ENCODE assay signal across 20 cellular contexts in genomic region chr6:107218142-107218541, GRCh38.
DNase-seq lines count a peak whose midpoint lies in the region; ATAC-seq and TF ChIP-seq lines count a peak whose summit lies in the region.
"Had no signal": no experiment of that assay in that cellular context is flagged by ENCODE, and none has a peak within 500 bp of the region (broad histone marks: within the 10 kb centered on the region; RNA-seq: fewer than 3 reads in every experiment).

No MANE protein-coding gene starts in this region.

- ATAC-seq in lower lobe of right lung: no peak
- ATAC-seq: HepG2 had no signal

- H3K4me1 Mint-ChIP-seq in activated naive CD4-positive, alpha-beta T cell treated with anti-CD3 and anti-CD28 coated beads for 36 hours (ENCODE audit: low read depth): no peaks in the 10 kb centered on the region

- H3K27ac ChIP-seq in C4-2B: peak overlapping the region; percentile 51; the same call in 1 of the 2 replicates
- H3K27ac ChIP-seq in VCaP: peak overlapping the region; percentile 98
- no peak overlapping the region for H3K27ac ChIP-seq in lower lobe of right lung

- H3K4me3 ChIP-seq in H7 (ENCODE audit: insufficient read depth, low read depth, low read length) (no peak overlapping the region), lower lobe of right lung (no peak overlapping the region)

- no peak overlapping the region for H3K4me3 Mint-ChIP-seq in activated naive CD4-positive, alpha-beta T cell treated with anti-CD3 and anti-CD28 coated beads for 36 hours

- H3K27me3 Mint-ChIP-seq in activated naive CD4-positive, alpha-beta T cell treated with anti-CD3 and anti-CD28 coated beads for 36 hours (ENCODE audit: low read depth): no peaks in the 10 kb centered on the region

- CTCF ChIA-PET in activated naive CD4-positive, alpha-beta T cell treated with anti-CD3 and anti-CD28 coated beads for 36 hours (lab: Charles Lee): no interaction called here

- H3K9me3 ChIP-seq in lower lobe of right lung: no peaks in the 10 kb centered on the region

- DNase-seq in H7 (peak; percentile 30), myocyte (ENCODE audit: low read depth) (peak; percentile 8), activated gamma-delta T cell (lab: John Stamatoyannopoulos, UW) (no peak), lower lobe of right lung (no peak)
- DNase-seq in activated naive CD4-positive, alpha-beta T cell treated with anti-CD3 and anti-CD28 coated beads for 36 hours: no peak
- DNase-seq: ACHN, DMS153, GDM1, KG1, MV-4-11, NCI-H1417, NCI-H1930, NCI-H2171 treated with DMSO at 0.1 percent for 48 hours, NCI-H748 treated with DMSO at 0.1 percent for 48 hours, OCI-M1, Right ventricle myocardium superior, SW 1271 had no signal

- no peaks in the 10 kb centered on the region for H3K9me3 Mint-ChIP-seq in activated naive CD4-positive, alpha-beta T cell treated with anti-CD3 and anti-CD28 coated beads for 36 hours

- TF ChIP-seq CTCF in C4-2B (conservative IDR thresholded peaks at IDR 0.05) (no peak), VCaP (conservative IDR thresholded peaks at IDR 0.05) (no peak), lower lobe of right lung (IDR thresholded peaks at IDR 0.05) (no peak)

- no peaks in the 10 kb centered on the region for H3K4me1 ChIP-seq in lower lobe of right lung

- H3K27me3 ChIP-seq in H7 (ENCODE audit: control insufficient read depth, insufficient read depth, low read length) (no peaks in the 10 kb centered on the region), lower lobe of right lung (ENCODE audit: low read depth) (no peaks in the 10 kb centered on the region)

- H3K36me3 ChIP-seq in H7 (replicated peaks; ENCODE audit: control insufficient read depth, insufficient read depth, low read length): no peaks in the 10 kb centered on the region
- H3K36me3 ChIP-seq in lower lobe of right lung: no peaks in the 10 kb centered on the region

- intact Hi-C loops in lower lobe of right lung (cut with DNase I): no loop called here
- intact Hi-C loops in activated naive CD4-positive, alpha-beta T cell treated with anti-CD3 and anti-CD28 coated beads for 36 hours (cut with micrococcal nuclease): no loop called here

- H3K36me3 Mint-ChIP-seq in activated naive CD4-positive, alpha-beta T cell treated with anti-CD3 and anti-CD28 coated beads for 36 hours (ENCODE audit: low read depth): peaks cover 1% of the 10 kb centered on the region

- no peak overlapping the region for H3K27ac Mint-ChIP-seq in activated naive CD4-positive, alpha-beta T cell treated with anti-CD3 and anti-CD28 coated beads for 36 hours

Comparison
In these comparisons a context has a peak if more than half of its experiments do, and no peak if none do; other contexts are left out.
1. DNase-seq: peak in H7 (single experiment) and myocyte (single experiment); none in activated gamma-delta T cell (single experiment), lower lobe of right lung (single experiment) and activated naive CD4-positive, alpha-beta T cell treated with anti-CD3 and anti-CD28 coated beads for 36 hours (single experiment).